ENCODE assay signal across 24 cellular contexts in the genomic region with DNA sequence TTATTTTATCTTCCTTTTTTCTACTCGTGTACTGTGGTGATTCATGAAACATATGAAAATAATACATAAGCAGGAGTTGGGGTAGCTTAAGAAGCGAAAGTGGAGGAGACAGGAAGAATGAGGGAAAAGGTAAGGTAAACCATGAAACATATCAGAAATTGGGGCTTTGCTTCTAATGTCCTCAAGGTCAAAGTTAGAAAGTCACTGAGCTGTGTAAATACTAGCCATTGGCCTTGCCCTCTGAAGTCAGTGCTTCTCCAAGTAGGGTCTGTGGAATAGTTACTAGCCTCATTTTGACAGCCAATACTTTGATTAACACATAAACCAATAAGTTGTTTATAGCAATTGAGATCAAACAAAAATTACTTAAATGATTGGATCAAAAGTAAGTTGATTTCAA.
"Had no signal": no experiment of that assay in that cellular context is flagged by ENCODE, and none has a peak within 500 bp of the region (broad histone marks: within the 10 kb centered on the region; RNA-seq: fewer than 3 reads in every experiment).

No MANE protein-coding gene starts in this region.

- H3K36me3 ChIP-seq: colonic mucosa, esophagus squamous epithelium, gastroesophageal sphincter, heart right ventricle, upper lobe of left lung had no signal

- H3K27ac Mint-ChIP-seq: stimulated activated effector memory CD8-positive, alpha-beta T cell treated with anti-CD3 and anti-CD28 coated beads, Interleukin-12 subunit alpha, Interleukin-12 subunit beta, amount 100 ng/mL, for 72 hours had no signal

- H3K36me3 Mint-ChIP-seq: natural killer cell had no signal

- H3K4me3 ChIP-seq: colonic mucosa, esophagus squamous epithelium, gastroesophageal sphincter, heart right ventricle, lung, testis, upper lobe of left lung had no signal

- H3K27me3 ChIP-seq: colonic mucosa, esophagus squamous epithelium, gastroesophageal sphincter, heart right ventricle, testis, upper lobe of left lung had no signal

- H3K9me3 ChIP-seq: colonic mucosa, esophagus squamous epithelium, gastroesophageal sphincter, heart right ventricle, testis, upper lobe of left lung had no signal

- H3K27ac ChIP-seq: colonic mucosa, esophagus squamous epithelium, gastroesophageal sphincter, testis, upper lobe of left lung had no signal

- DNase-seq: activated CD4-positive, alpha-beta T cell treated with anti-CD3 and anti-CD28 coated beads, Interleukin-2, amount 50 U/mL, for 4 hours; activated CD8-positive, alpha-beta memory T cell treated with anti-CD3 and anti-CD28 coated beads for 24 hours; activated CD8-positive, alpha-beta memory T cell treated with anti-CD3 and anti-CD28 coated beads, Interleukin-2, amount 50 U/mL, for 4 hours; activated gamma-delta T cell; activated T-cell treated with anti-CD3 and anti-CD28 coated beads, Interleukin-2, amount 50 U/mL, for 48 hours; amniotic stem cell; colonic mucosa; esophagus squamous epithelium; heart right ventricle; islet precursor cell; left colon; natural killer cell; small intestine; stimulated activated CD4-positive, alpha-beta T cell treated with anti-CD3 and anti-CD28 coated beads, Interleukin-2, amount 100 ng/mL, for 24 hours; T-helper 9 cell; testis; upper lobe of left lung had no signal

- H3K4me3 Mint-ChIP-seq: natural killer cell; stimulated activated effector memory CD8-positive, alpha-beta T cell treated with anti-CD3 and anti-CD28 coated beads, Interleukin-12 subunit alpha, Interleukin-12 subunit beta, amount 100 ng/mL, for 72 hours had no signal

- FAIRE-seq: bronchial epithelial cell, small intestine had no signal

- ATAC-seq: activated naive CD4-positive, alpha-beta T cell treated with anti-CD3 and anti-CD28 coated beads, Interleukin-2, amount 50 U/mL, for 72 hours; gastroesophageal sphincter; heart right ventricle; left colon; natural killer cell; sciatic nerve; SK-N-SH treated with all-trans-retinoic acid at 6 μM for 48 hours; stimulated activated effector memory CD8-positive, alpha-beta T cell treated with anti-CD3 and anti-CD28 coated beads, Interleukin-12 subunit alpha, Interleukin-12 subunit beta, amount 100 ng/mL, for 72 hours had no signal

- H3K9me3 Mint-ChIP-seq: natural killer cell; stimulated activated effector memory CD8-positive, alpha-beta T cell treated with anti-CD3 and anti-CD28 coated beads, Interleukin-12 subunit alpha, Interleukin-12 subunit beta, amount 100 ng/mL, for 72 hours had no signal
